ENCODE assay signal across 20 cellular contexts in the genomic region with DNA sequence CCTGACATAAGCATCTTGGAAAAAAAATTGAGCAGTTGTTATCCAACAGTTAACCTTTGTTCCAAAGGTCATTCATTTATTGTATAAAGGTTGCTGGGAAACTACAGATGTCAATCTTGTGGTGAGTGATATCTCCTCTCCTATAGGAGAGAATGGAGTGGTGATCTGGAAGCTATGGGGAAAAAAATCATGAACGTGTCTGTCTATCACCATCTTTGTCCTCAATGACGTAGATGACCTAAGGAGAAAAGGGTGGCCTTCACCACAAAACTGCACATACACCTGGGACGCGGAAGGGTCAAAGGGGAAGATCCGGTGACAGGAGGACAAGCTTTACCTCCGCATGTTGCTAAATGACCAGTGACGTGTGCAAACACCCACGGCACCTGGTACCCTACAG. TPM values are rescaled to one million over a fixed set of nuclear protein-coding genes. Genes with fewer than 3 reads are reported as not detected.
DNase-seq lines count a peak whose midpoint lies in the region; ATAC-seq, FAIRE-seq and TF ChIP-seq lines count a peak whose summit lies in the region.
"Had no signal": no experiment of that assay in that cellular context is flagged by ENCODE, and none has a peak within 500 bp of the region (broad histone marks: within the 10 kb centered on the region; RNA-seq: fewer than 3 reads in every experiment).

No MANE protein-coding gene starts in this region.

- H3K9me2 ChIP-seq in HCT116 (ENCODE audit: insufficient read depth): no peaks in the 10 kb centered on the region

- TF ChIP-seq RAD21 in HCT116 (IDR thresholded peaks at IDR 0.05; ENCODE audit: low read depth): no peak
- no peak for TF ChIP-seq RAD21 in H1 (IDR thresholded peaks at IDR 0.05 in 1 of 2, conservative IDR thresholded peaks at IDR 0.05 in 1 of 2; ENCODE audit: low read depth in 2 of 2, low read length in 2 of 2)

- DNase-seq in HCT116 (ENCODE audit: low read depth, low spot score) (no peak), HTR-8/SVneo (ENCODE audit: insufficient read length, low spot score) (no peak), H1 (ENCODE audit: low read depth in 1 of 2, low spot score in 2 of 2) (no peak), gastrocnemius medialis (no peak), Ammon's horn (ENCODE audit: low spot score) (no peak), D341Med (ENCODE audit: low spot score) (no peak)
- DNase-seq: ACHN; Caco-2; CD4-positive, alpha-beta T cell; DMS153; DMS79; GDM1; H7 had no signal

- H3K23me2 ChIP-seq in H1 (ENCODE audit: low read depth, low read length): no peaks in the 10 kb centered on the region

- no peaks in the 10 kb centered on the region for H3K27me3 ChIP-seq in HCT116 (ENCODE audit: insufficient read depth, low read length)
- peaks cover 0 to 3% (median 0%) of the 10 kb centered on the region in 4 experiments; a peak in 1 of 7 replicates for H3K27me3 ChIP-seq in H1 (replicated peaks in 1 of 4; ENCODE audit: control insufficient read depth in 3 of 4, extremely low read depth in 1 of 4, insufficient read depth in 3 of 4, low read length in 3 of 4)
- H3K27me3 ChIP-seq in gastrocnemius medialis: no peaks in the 10 kb centered on the region

- no peak overlapping the region for H2BK5ac ChIP-seq in H1 (ENCODE audit: low read depth, low read length)

- no peak for TF ChIP-seq POLR2A in HCT116 (IDR thresholded peaks at IDR 0.05; ENCODE audit: borderline replicate concordance, extremely low read depth, insufficient read depth, insufficient read length)
- no peak for TF ChIP-seq POLR2A in H1 (IDR thresholded peaks at IDR 0.05; ENCODE audit: control extremely low read depth in 1 of 2, low read depth in 2 of 2, low read length in 2 of 2)
- TF ChIP-seq POLR2A in gastrocnemius medialis (IDR thresholded peaks at IDR 0.05): no peak

- H3K9me3 ChIP-seq in HCT116 (ENCODE audit: control insufficient read depth in 1 of 2, insufficient read depth in 1 of 2, low read depth in 1 of 2, low read length in 2 of 2): no peaks in the 10 kb centered on the region
- no peaks in the 10 kb centered on the region for H3K9me3 ChIP-seq in H1 (ENCODE audit: insufficient read depth in 2 of 2, low read depth in 1 of 2, low read length in 1 of 2)
- H3K9me3 ChIP-seq in gastrocnemius medialis: no peaks in the 10 kb centered on the region
- H3K9me3 ChIP-seq: Caco-2 had no signal

- H3K23ac ChIP-seq in H1 (ENCODE audit: insufficient read length): no peak overlapping the region

- no peak overlapping the region for H3K18ac ChIP-seq in H1 (ENCODE audit: extremely low read depth, low read length)

- in situ Hi-C loops in gastrocnemius medialis (cut with MboI; ENCODE audit: low sequenced_read_pairs in 4 of 4): no loop called here

- CTCF ChIA-PET in HCT116 (lab: Charles Lee) (no interaction called here), H1 (lab: Charles Lee; ENCODE audit: partially characterized antibody) (no interaction called here)

- H3K9ac ChIP-seq in HCT116 (ENCODE audit: low read length) (no peak overlapping the region), H1 (replicated peaks in 1 of 4; ENCODE audit: extremely low read depth in 1 of 4, low read depth in 3 of 4, low read length in 3 of 4) (no peak overlapping the region)

- H3K36me3 ChIP-seq in HCT116 (ENCODE audit: control insufficient read depth in 1 of 2, insufficient read depth in 2 of 2, low read length in 2 of 2): no peaks in the 10 kb centered on the region
- H3K36me3 ChIP-seq in H1 (ENCODE audit: control insufficient read depth in 2 of 4, insufficient read depth in 4 of 4, low read length in 3 of 4): no peaks in the 10 kb centered on the region; a peak in 1 of 8 replicates
- peaks cover 0 to 8% of the 10 kb centered on the region in 2 donors for H3K36me3 ChIP-seq in gastrocnemius medialis

- TF ChIP-seq CTCF in HCT116 (IDR thresholded peaks at IDR 0.05 in 2 of 3, conservative IDR thresholded peaks at IDR 0.05 in 1 of 3; ENCODE audit: borderline replicate concordance in 1 of 3, insufficient read depth in 1 of 3, low read depth in 2 of 3, low read length in 2 of 3) (no peak), H1 (IDR thresholded peaks at IDR 0.05; ENCODE audit: control extremely low read depth in 1 of 3, insufficient read depth in 1 of 3, low read depth in 1 of 3, low read length in 3 of 3) (no peak), gastrocnemius medialis (IDR thresholded peaks at IDR 0.05 in 4 of 5, conservative IDR thresholded peaks at IDR 0.05 in 1 of 5) (no peak)

- POLR2A ChIA-PET in HCT116 (lab: Charles Lee): no interaction called here
- POLR2A ChIA-PET in H1 (lab: Charles Lee; ENCODE audit: partially characterized antibody): no interaction called here

- no peak overlapping the region for H2AK5ac ChIP-seq in H1 (ENCODE audit: low read depth, low read length)

- no TSS peak for BruUV-seq in HCT116 (replicated peaks; lab: Mats Ljungman, UMichigan)

- H3K79me2 ChIP-seq in HCT116 (ENCODE audit: insufficient read depth, low read length): no peaks in the 10 kb centered on the region
- no peaks in the 10 kb centered on the region for H3K79me2 ChIP-seq in H1 (ENCODE audit: control insufficient read depth in 1 of 2, insufficient read depth in 2 of 2, low read length in 2 of 2)

- no peak overlapping the region for H3K4me3 ChIP-seq in HCT116 (replicated peaks in 1 of 2; ENCODE audit: low read depth in 1 of 2, low read length in 2 of 2)
- no peak overlapping the region for H3K4me3 ChIP-seq in H1 (ENCODE audit: extremely low read depth in 1 of 4, insufficient read depth in 2 of 4, low read depth in 3 of 4, low read length in 4 of 4)
- no peak overlapping the region for H3K4me3 ChIP-seq in gastrocnemius medialis
- H3K4me3 ChIP-seq: GM23338, K562 had no signal

- no peak overlapping the region for H3K4ac ChIP-seq in H1 (replicated peaks; ENCODE audit: insufficient read length, low read depth, low read length)

- FAIRE-seq in HTR-8/SVneo (lab: Jason Lieb, UNC) (peak; percentile 44), H1 (lab: Jason Lieb, UNC) (no peak)
- FAIRE-seq: A204.1, GM12892, GM18507, K562 had no signal

- H2BK12ac ChIP-seq in H1 (ENCODE audit: low read depth, low read length): no peak overlapping the region

- no peaks in the 10 kb centered on the region for H3K79me1 ChIP-seq in H1 (ENCODE audit: low read depth, low read length)

- intact Hi-C loops in HCT116 (cut with micrococcal nuclease): no loop called here
- intact Hi-C loops in gastrocnemius medialis (cut with DNase I; ENCODE audit: low total_unique reads): no loop called here

- H3K4me1 ChIP-seq in HCT116 (ENCODE audit: control insufficient read depth in 1 of 2, insufficient read depth in 2 of 2, low read length in 2 of 2) (no peaks in the 10 kb centered on the region), H1 (replicated peaks in 1 of 4; ENCODE audit: control insufficient read depth in 3 of 4, insufficient read depth in 4 of 4, low read length in 3 of 4) (no peaks in the 10 kb centered on the region), gastrocnemius medialis (peaks cover 18 to 44% of the 10 kb centered on the region in 2 donors)
- H3K4me1 ChIP-seq: Caco-2 had no signal

- RAD21 ChIA-PET in HCT116 (lab: Charles Lee; ENCODE audit: low non-redundant PET in 1 of 2, low total read pairs in 2 of 2, uncharacterized antibody in 2 of 2, unreplicated experiment in 2 of 2): no interaction called here

- H4K8ac ChIP-seq in H1 (ENCODE audit: extremely low read depth, insufficient read depth, low read length): no peak overlapping the region

- 86% methylated on average over 8 of the region's 8 CpGs; no CpG with 5 or more reads in 1 of the 2 experiments for WGBS in H1 (ENCODE audit: extremely low coverage in 1 of 2, insufficient coverage in 1 of 2, insufficient read length in 1 of 2, insufficient replicate concordance in 2 of 2, low coverage in 1 of 2, low lambda C conversion rate in 2 of 2, missing lambda C conversion rate in 1 of 2), 2 experiments

- no peak for ATAC-seq in HCT116
- no peak for ATAC-seq in gastrocnemius medialis
- no peak for ATAC-seq in activated CD4-positive, CD25-positive, alpha-beta regulatory T cell treated with anti-CD3 and anti-CD28 coated beads, Interleukin-2, amount 50 U/mL, for 24 hours
- ATAC-seq: GM23338, K562 had no signal

- no peak overlapping the region for H2BK20ac ChIP-seq in H1 (ENCODE audit: low read length)

- no peak for TF ChIP-seq EP300 in H1 (IDR thresholded peaks at IDR 0.05; ENCODE audit: borderline replicate concordance in 1 of 2, low read depth in 2 of 2, low read length in 2 of 2)

- no peak overlapping the region for H3K56ac ChIP-seq in H1 (replicated peaks; ENCODE audit: insufficient read length, low read depth, low read length)

- no peak overlapping the region for H3K14ac ChIP-seq in H1 (ENCODE audit: insufficient read length)

- no peak overlapping the region for H2BK120ac ChIP-seq in H1 (replicated peaks; ENCODE audit: low read depth, low read length)

- H3K4me2 ChIP-seq in HCT116 (ENCODE audit: low read length) (no peak overlapping the region), H1 (ENCODE audit: insufficient read depth in 1 of 2, low read depth in 2 of 2, low read length in 2 of 2) (no peak overlapping the region)
- H3K4me2 ChIP-seq: GM23338 had no signal

- no peak overlapping the region for H4K91ac ChIP-seq in H1 (replicated peaks; ENCODE audit: insufficient read length, low read length)

- no peak overlapping the region for H2BK15ac ChIP-seq in H1 (ENCODE audit: low read length)

- H2AFZ ChIP-seq in HCT116 (ENCODE audit: low read depth, low read length, poor library complexity, severe bottlenecking) (peak overlapping the region; percentile 27), H1 (ENCODE audit: low read length) (peak overlapping the region; percentile 23; the same call in 1 of the 2 replicates)
- H2AFZ ChIP-seq: GM23338 had no signal

- H3K27ac ChIP-seq in HCT116 (ENCODE audit: low read depth, low read length): no peak overlapping the region
- no peak overlapping the region for H3K27ac ChIP-seq in H1 (ENCODE audit: low read depth, low read length)
- H3K27ac ChIP-seq in gastrocnemius medialis: peak overlapping the region; percentile 82 to 91 (median 86)
- H3K27ac ChIP-seq: C4-2B had no signal

- no peak overlapping the region for H4K5ac ChIP-seq in H1 (ENCODE audit: insufficient read length, low read depth, low read length)

- H4K20me1 ChIP-seq in HCT116 (ENCODE audit: insufficient read depth): no peaks in the 10 kb centered on the region
- H4K20me1 ChIP-seq in H1 (replicated peaks in 1 of 2; ENCODE audit: control insufficient read depth in 1 of 2, insufficient read depth in 2 of 2, low read length in 2 of 2): no peaks in the 10 kb centered on the region

RNA-seq across cellular contexts. Expression of gene ASB5, which starts 27.3 kb away (rescaled TPM):
- total RNA-seq in HCT116 (2021; ENCODE audit: unreplicated experiment) (not detected), gastrocnemius medialis (100 to 1,000 TPM in 3 of 4 donors, 10 to 100 TPM in 1; 48.7 to 284 (median 179) TPM)
- not detected in 2 replicates for polyA plus RNA-seq in HCT116 (2012)
- not detected in 2 replicates for total RNA-seq in H1 (2021; fragmentation: NEBNext Ultra II Directional; extraction: Animal tissue kit (Norgen Biotek cat#: 25700))
- 0.02 TPM in 1 of 2 replicates, not detected in the other for polyA plus RNA-seq in H1 (2011; rRNA removed)
- polyA plus RNA-seq in H1 (2011; cell fraction: cytosol; rRNA removed): not detected
- not detected for polyA plus RNA-seq in H1 (2011; cell fraction: nucleus; rRNA removed)
- polyA plus RNA-seq in H1 (2012, experiment 1 of 2): not detected in 4 replicates
- polyA plus RNA-seq in H1 (2012, experiment 2 of 2): not detected
- polyA plus RNA-seq in H1 (2013, experiment 1 of 2): 0.02 TPM
- polyA plus RNA-seq in H1 (2013, experiment 2 of 2): 0.02 TPM
- not detected in 2 replicates for polyA minus RNA-seq in H1 (2011; rRNA and poly(A)+ RNA removed)
- not detected for polyA minus RNA-seq in H1 (2011; cell fraction: cytosol; rRNA and poly(A)+ RNA removed)
- polyA minus RNA-seq in H1 (2011; cell fraction: nucleus; rRNA and poly(A)+ RNA removed): not detected
- total RNA-seq: Caco-2; CD4-positive, alpha-beta T cell; GM23338; K562 had no signal
- polyA plus RNA-seq: GM23338, K562 had no signal

RNA-seq across cellular contexts. Expression of gene SPATA4, which starts 46.3 kb away (rescaled TPM):
- total RNA-seq in HCT116 (2021; ENCODE audit: unreplicated experiment): 0.20 TPM
- polyA plus RNA-seq in HCT116 (2012): 0.14 TPM in 1 of 2 replicates, not detected in the other
- not detected in 2 replicates for total RNA-seq in H1 (2021; fragmentation: NEBNext Ultra II Directional; extraction: Animal tissue kit (Norgen Biotek cat#: 25700))
- polyA plus RNA-seq in H1 (2011; rRNA removed): not detected in 2 replicates
- not detected for polyA plus RNA-seq in H1 (2011; cell fraction: cytosol; rRNA removed)
- not detected for polyA plus RNA-seq in H1 (2011; cell fraction: nucleus; rRNA removed)
- polyA plus RNA-seq in H1 (2012, experiment 1 of 2): not detected in 4 replicates
- polyA plus RNA-seq in H1 (2012, experiment 2 of 2): not detected
- polyA plus RNA-seq in H1 (2013, experiment 1 of 2): 0.02 TPM
- 0.06 TPM for polyA plus RNA-seq in H1 (2013, experiment 2 of 2)
- polyA minus RNA-seq in H1 (2011; rRNA and poly(A)+ RNA removed): not detected in 2 replicates
- not detected for polyA minus RNA-seq in H1 (2011; cell fraction: cytosol; rRNA and poly(A)+ RNA removed)
- not detected for polyA minus RNA-seq in H1 (2011; cell fraction: nucleus; rRNA and poly(A)+ RNA removed)
- total RNA-seq in gastrocnemius medialis: under 1 TPM in 2 of 4 donors, not detected in 2; 0.22 to 0.29 TPM
- total RNA-seq: Caco-2; CD4-positive, alpha-beta T cell; GM23338; H7; K562 had no signal
- polyA plus RNA-seq: GM23338, K562 had no signal

Comparison
In these comparisons a context has a peak if more than half of its experiments do, and no peak if none do; other contexts are left out.
1. H3K27ac ChIP-seq: peak in gastrocnemius medialis (4 of 4); none in HCT116 (single experiment) and H1 (single experiment).
2. RNA of gene ASB5, which starts 27.3 kb away (total RNA-seq): 48.7 to 284 TPM in gastrocnemius medialis; not detected in HCT116 (single experiment) and not detected in H1; every median in the first group is over 10 times any median in the second.